In the genomic region with DNA sequence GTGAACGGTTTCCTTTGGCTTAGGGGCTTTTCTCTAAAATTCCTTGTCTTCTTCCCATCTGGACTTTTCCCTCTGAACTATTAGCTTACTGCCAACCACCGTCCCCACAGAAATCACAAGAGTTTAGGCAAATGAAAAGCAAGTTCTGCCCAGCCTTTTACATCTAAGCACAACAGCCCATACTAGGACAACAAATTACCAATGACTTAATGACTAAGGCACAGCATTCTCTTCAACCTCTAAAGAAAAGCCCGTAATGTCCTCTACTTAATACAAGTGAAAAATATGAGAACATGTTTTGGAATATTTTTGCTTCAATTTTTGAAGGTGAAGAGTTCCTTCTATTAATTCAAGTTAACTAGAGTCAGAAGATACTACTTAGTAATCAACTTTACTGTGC, we compare ENCODE assay signal across 8 cellular contexts. TPM values are rescaled to one million over a fixed set of nuclear protein-coding genes. Genes with fewer than 3 reads are reported as not detected.
A peak's percentile ranks its signal among the peaks of the same experiment; 100 is the strongest.
DNase-seq lines count a peak whose midpoint lies in the region; ATAC-seq and TF ChIP-seq lines count a peak whose summit lies in the region.

No MANE protein-coding gene starts in this region.

- TF ChIP-seq EP300 in upper lobe of left lung (IDR thresholded peaks at IDR 0.05) = no peak

- H3K4me3 ChIP-seq in cardiac muscle cell = peak overlapping the region; percentile 50
- H3K4me3 ChIP-seq in lower lobe of right lung = peak overlapping the region; percentile 89
- H3K4me3 ChIP-seq in upper lobe of left lung = peak overlapping the region in 3 of 4 donors; percentile 81 to 92 (median 86)

- no peaks in the 10 kb centered on the region for H3K36me3 ChIP-seq in cardiac muscle cell
- H3K36me3 ChIP-seq in lower lobe of right lung = no peaks in the 10 kb centered on the region
- no peaks in the 10 kb centered on the region for H3K36me3 ChIP-seq in upper lobe of left lung

- H3K27ac ChIP-seq in cardiac muscle cell (peak overlapping the region; percentile 96), lower lobe of right lung (peak overlapping the region; percentile 99), upper lobe of left lung (peak overlapping the region in 3 of 4 donors; percentile 97 to 98 (median 97))

- H3K4me1 ChIP-seq in cardiac muscle cell (ENCODE audit: low read depth) = peaks cover 8% of the 10 kb centered on the region
- H3K4me1 ChIP-seq in lower lobe of right lung = peaks cover 35% of the 10 kb centered on the region
- peaks cover 19 to 48% (median 20%) of the 10 kb centered on the region in 4 donors for H3K4me1 ChIP-seq in upper lobe of left lung

- H3K9me3 ChIP-seq in cardiac muscle cell (ENCODE audit: low read depth) = no peaks in the 10 kb centered on the region
- H3K9me3 ChIP-seq in lower lobe of right lung = no peaks in the 10 kb centered on the region
- H3K9me3 ChIP-seq in upper lobe of left lung = no peaks in the 10 kb centered on the region

- no peak for TF ChIP-seq POLR2A in upper lobe of left lung (IDR thresholded peaks at IDR 0.05)

- TF ChIP-seq CTCF in cardiac muscle cell (IDR thresholded peaks at IDR 0.05; ENCODE audit: low read depth, low read length) (no peak), lower lobe of right lung (IDR thresholded peaks at IDR 0.05) (no peak), upper lobe of left lung (IDR thresholded peaks at IDR 0.05) (no peak)

- H3K27me3 ChIP-seq in cardiac muscle cell = no peaks in the 10 kb centered on the region
- no peaks in the 10 kb centered on the region for H3K27me3 ChIP-seq in lower lobe of right lung (ENCODE audit: low read depth)
- H3K27me3 ChIP-seq in upper lobe of left lung = no peaks in the 10 kb centered on the region

- no peak for ATAC-seq in left ventricle myocardium superior
- no peak for ATAC-seq in lower lobe of right lung
- no peak for ATAC-seq in upper lobe of left lung (ENCODE audit: low FRiP score in 2 of 2)
- no peak for ATAC-seq in GM19328 (IDR thresholded peaks at IDR 0.05; ENCODE audit: unreplicated experiment)

- WGBS in upper lobe of left lung, 2 donors = 34 to 35% methylated on average over 3 of the region's 3 CpGs

- intact Hi-C loops in left ventricle myocardium superior (cut with micrococcal nuclease) (no loop called here), lower lobe of right lung (cut with DNase I) (no loop called here)

- DNase-seq in cardiac muscle cell (ENCODE audit: low read depth in 1 of 2, low spot score in 1 of 2) (peak in 1 of 2 donors; percentile 3), left ventricle myocardium superior (no peak), astrocyte of the hippocampus (ENCODE audit: low read depth, low spot score) (peak; percentile 21), lower lobe of right lung (no peak), upper lobe of left lung (no peak), NCI-H748 treated with DMSO at 0.1 percent for 48 hours (lab: John Stamatoyannopoulos, UW) (no peak), OCI-M1 (lab: John Stamatoyannopoulos, UW) (no peak)

RNA-seq across cellular contexts. Expression of gene ZBTB5, which starts 1.2 kb away (rescaled TPM):
- total RNA-seq in cardiac muscle cell (16.2 and 24.9 TPM in 2 replicates), left ventricle myocardium superior (5.2 TPM), lower lobe of right lung (9.2 TPM), upper lobe of left lung (10 to 100 TPM in 3 of 6 donors, 1 to 10 TPM in 3; 7.9 to 15.0 (median 10.0) TPM)
- polyA plus RNA-seq in cardiac muscle cell = 6.7 and 10.9 TPM in 2 replicates

RNA-seq across cellular contexts. Expression of gene POLR1E, which starts 21.7 kb away (rescaled TPM):
- 15.1 and 18.2 TPM in 2 replicates for total RNA-seq in cardiac muscle cell
- 7.6 and 7.8 TPM in 2 replicates for polyA plus RNA-seq in cardiac muscle cell
- 10.4 TPM for total RNA-seq in left ventricle myocardium superior
- total RNA-seq in lower lobe of right lung = 17.3 TPM
- total RNA-seq in upper lobe of left lung = 10 to 100 TPM in 5 of 6 donors, 1 to 10 TPM in 1; 10.0 to 16.9 (median 14.5) TPM

RNA-seq across cellular contexts. Expression of gene GRHPR, which starts 41.5 kb away (rescaled TPM):
- total RNA-seq in cardiac muscle cell (335 and 376 TPM in 2 replicates), left ventricle myocardium superior (117 TPM), lower lobe of right lung (64.8 TPM), upper lobe of left lung (10 to 100 TPM; 68.2 to 97.6 (median 81.3) TPM)
- polyA plus RNA-seq in cardiac muscle cell = 252 and 280 TPM in 2 replicates
